Comparison of ENCODE assay signal across 1 cellular context in genomic region chr12:7295529-7295928, GRCh38.
TF ChIP-seq lines count a peak whose summit lies in the region.

No MANE protein-coding gene starts in this region.

TF ChIP-seq in H1, 55 proteins besides CTCF, POLR2A, EP300 and RAD21:
- TF ChIP-seq MAFK (IDR thresholded peaks at IDR 0.05; ENCODE audit: low read depth, low read length), result no peak
- TF ChIP-seq SRF (IDR thresholded peaks at IDR 0.05; ENCODE audit: low read depth, low read length), result no peak
- no peak for TF ChIP-seq ATF3 (IDR thresholded peaks at IDR 0.05; ENCODE audit: insufficient read depth, low read depth, low read length)
